In genomic region chr5:170451764-170452365, GRCh38 we compare ENCODE assay signal across 2 cellular contexts.
TF ChIP-seq lines count a peak whose summit lies in the region.

No MANE protein-coding gene starts in this region.

TF ChIP-seq in SK-N-SH, 30 proteins besides CTCF, POLR2A, EP300 and RAD21 (continued from another document):
- TF ChIP-seq REST (IDR thresholded peaks at IDR 0.05; ENCODE audit: low read depth, low read length) (no peak), USF1 (IDR thresholded peaks at IDR 0.05; ENCODE audit: borderline replicate concordance, low read depth) (no peak), TAF1 (IDR thresholded peaks at IDR 0.05; ENCODE audit: borderline replicate concordance, low read depth, low read length) (no peak), SMC3 (IDR thresholded peaks at IDR 0.05; ENCODE audit: low read depth, low read length) (no peak), NFIC (IDR thresholded peaks at IDR 0.05; ENCODE audit: borderline replicate concordance) (no peak), TCF12 (IDR thresholded peaks at IDR 0.05) (peak; percentile 34; the same call in 1 of the 2 replicates), IRF3 (IDR thresholded peaks at IDR 0.05; ENCODE audit: low read depth, low read length) (no peak), SIN3A (IDR thresholded peaks at IDR 0.05; ENCODE audit: borderline replicate concordance, low read depth, low read length) (no peak), USF2 (IDR thresholded peaks at IDR 0.05; ENCODE audit: borderline replicate concordance, low read depth, low read length) (no peak), FOXM1 (IDR thresholded peaks at IDR 0.05; ENCODE audit: low read depth) (no peak), GABPA (IDR thresholded peaks at IDR 0.05; ENCODE audit: low read depth) (no peak), MXI1 (IDR thresholded peaks at IDR 0.05; ENCODE audit: low read depth, low read length) (no peak), FOSL2 (IDR thresholded peaks at IDR 0.05; ENCODE audit: borderline replicate concordance, low read depth) (peak; percentile 11; the same call in 1 of the 2 replicates), MEF2A (IDR thresholded peaks at IDR 0.05; ENCODE audit: borderline replicate concordance, low read depth) (no peak)

TF ChIP-seq in SK-N-SH treated with all-trans-retinoic acid at 6 μM for 48 hours, 23 proteins besides CTCF, POLR2A, EP300 and RAD21 (continued from another document):
- TF ChIP-seq CREB5 (CRISPR knock-in tag; IDR thresholded peaks at IDR 0.05; ENCODE audit: low read depth) (no peak), ZFP30 (CRISPR knock-in tag; IDR thresholded peaks at IDR 0.05) (no peak), ZC3H10 (CRISPR knock-in tag; IDR thresholded peaks at IDR 0.05) (no peak), ZNF8 (CRISPR knock-in tag; IDR thresholded peaks at IDR 0.05) (no peak), TCF4 (CRISPR knock-in tag; IDR thresholded peaks at IDR 0.05; ENCODE audit: borderline replicate concordance) (no peak), SNAI2 (CRISPR knock-in tag; IDR thresholded peaks at IDR 0.05) (no peak), POU6F1 (CRISPR knock-in tag; IDR thresholded peaks at IDR 0.05; ENCODE audit: borderline replicate concordance, low read depth) (no peak), GLIS3 (CRISPR knock-in tag; IDR thresholded peaks at IDR 0.05) (no peak), CSDC2 (CRISPR knock-in tag; IDR thresholded peaks at IDR 0.05) (no peak), ISL1 (CRISPR knock-in tag; IDR thresholded peaks at IDR 0.05) (no peak), CSRNP3 (CRISPR knock-in tag; IDR thresholded peaks at IDR 0.05) (no peak), RARB (CRISPR knock-in tag; IDR thresholded peaks at IDR 0.05) (no peak), ARNTL (CRISPR knock-in tag; IDR thresholded peaks at IDR 0.05; ENCODE audit: borderline replicate concordance, low read depth) (no peak), ZNF70 (CRISPR knock-in tag; IDR thresholded peaks at IDR 0.05) (no peak), ZNF565 (CRISPR knock-in tag; conservative IDR thresholded peaks at IDR 0.05; ENCODE audit: low read depth) (no peak)
TF ChIP-seq in SK-N-SH treated with all-trans-retinoic acid at 6 μM for 48 hours: peak in this region for 0.
